In genomic region chr16:85777583-85778310, GRCh38 we compare ENCODE assay signal across 12 cellular contexts. TPM values are rescaled to one million over a fixed set of nuclear protein-coding genes. Genes with fewer than 3 reads are reported as not detected.
DNase-seq lines count a peak whose midpoint lies in the region; FAIRE-seq and TF ChIP-seq lines count a peak whose summit lies in the region.
"Had no signal": no experiment of that assay in that cellular context is flagged by ENCODE, and none has a peak within 500 bp of the region (broad histone marks: within the 10 kb centered on the region; RNA-seq: fewer than 3 reads in every experiment).

No MANE protein-coding gene starts in this region.

- TF ChIP-seq CTCF in GM13977 (IDR thresholded peaks at IDR 0.05; ENCODE audit: extremely low read depth, insufficient read depth, missing control alignments), result no peak

- no peak for FAIRE-seq in RCC 7860 (lab: Jason Lieb, UNC)

- peak overlapping the region; percentile 53 for H3K27ac ChIP-seq in epithelial cell of prostate

- in situ Hi-C loops in GM13977 (cut with MboI; ENCODE audit: low pct_unique_long_range_greater_than_20kb, low sequenced_read_pairs, unreplicated experiment), result no loop called here

- DNase-seq in H4 (ENCODE audit: low spot score) (peak; percentile 47), RCC 7860 (ENCODE audit: low spot score) (peak; percentile 36), epithelial cell of prostate (ENCODE audit: low read depth, low spot score) (no peak), renal cortical epithelial cell (ENCODE audit: low read depth) (peak; percentile 57), GM13977 (ENCODE audit: low spot score) (no peak), nucleus accumbens (lab: John Stamatoyannopoulos, UW) (no peak), pons (ENCODE audit: low spot score) (no peak)
- DNase-seq: activated CD8-positive, alpha-beta memory T cell treated with anti-CD3 and anti-CD28 coated beads, Interleukin-2, amount 50 U/mL, for 48 hours; activated naive CD8-positive, alpha-beta T cell treated with anti-CD3 and anti-CD28 coated beads, Interleukin-2, amount 10 ng/mL, durations not matched to agents 7 days and 5 days; central memory CD4-positive, alpha-beta T cell; glutamatergic neuron; NCI-H1092 had no signal

RNA-seq across cellular contexts. Expression of gene EMC8, which starts 21.6 kb away (rescaled TPM):
- total RNA-seq in H4 (2014; rRNA removed; shearing (Covaris generic)), result 57.9 and 72.0 TPM in 2 replicates
- total RNA-seq in renal cortical epithelial cell, result 25.5 and 26.6 TPM in 2 replicates

RNA-seq across cellular contexts. Expression of gene COX4I1, which starts 21.7 kb away (rescaled TPM):
- total RNA-seq in H4 (2014; rRNA removed; shearing (Covaris generic)), result 685 and 712 TPM in 2 replicates
- total RNA-seq in renal cortical epithelial cell, result 349 and 463 TPM in 2 replicates

RNA-seq across cellular contexts. Expression of gene C16orf74, which starts 26.9 kb away (rescaled TPM):
- total RNA-seq in H4 (2014; rRNA removed; shearing (Covaris generic)), result 4.7 and 5.8 TPM in 2 replicates
- 1.6 and 8.5 TPM in 2 replicates for total RNA-seq in renal cortical epithelial cell

Comparison
In these comparisons a context has a peak if more than half of its experiments do, and no peak if none do; other contexts are left out.
1. DNase-seq: peak in H4 (single experiment), RCC 7860 (single experiment) and renal cortical epithelial cell (single experiment); none in epithelial cell of prostate (single experiment), GM13977 (single experiment), nucleus accumbens (0 of 56) and pons (single experiment).